ENCODE assay signal across 1 cellular context in genomic region chr19:18731562-18732008, GRCh38.
TF ChIP-seq lines count a peak whose summit lies in the region.

No MANE protein-coding gene starts in this region.

TF ChIP-seq in K562, 482 proteins besides CTCF, POLR2A, EP300 and RAD21:
- TF ChIP-seq NCOR1 (IDR thresholded peaks at IDR 0.05) (peak; percentile 27; the same call in 1 of the 2 replicates), ZBTB1 (CRISPR knock-in tag; IDR thresholded peaks at IDR 0.05; ENCODE audit: borderline replicate concordance, low read depth) (no peak), TSHZ1 (CRISPR knock-in tag; IDR thresholded peaks at IDR 0.05) (no peak), ZNF232 (CRISPR knock-in tag; IDR thresholded peaks at IDR 0.05) (no peak), ZC3H4 (CRISPR knock-in tag; IDR thresholded peaks at IDR 0.05; ENCODE audit: borderline replicate concordance) (no peak), ETV6 (IDR thresholded peaks at IDR 0.05; ENCODE audit: borderline replicate concordance in 1 of 2, low read depth in 2 of 2, low read length in 1 of 2) (no peak), ETV6 (CRISPR knock-in tag; IDR thresholded peaks at IDR 0.05; ENCODE audit: borderline replicate concordance) (no peak), LEF1 (IDR thresholded peaks at IDR 0.05) (no peak), CREB1 (IDR thresholded peaks at IDR 0.05) (0 out of 2 replicates have a peak, but pooled peaks have one; percentile 15), CREB1 (CRISPR knock-in tag; IDR thresholded peaks at IDR 0.05) (no peak), NR1H2 (CRISPR knock-in tag; IDR thresholded peaks at IDR 0.05) (no peak), ZNF12 (CRISPR knock-in tag; IDR thresholded peaks at IDR 0.05) (no peak), E2F6 (IDR thresholded peaks at IDR 0.05; ENCODE audit: borderline replicate concordance in 1 of 2, extremely low read depth in 1 of 2, insufficient read depth in 1 of 2, insufficient read length in 1 of 2, low read depth in 1 of 2, low read length in 1 of 2, poor library complexity in 1 of 2, severe bottlenecking in 1 of 2) (peak in 1 of 2 experiments; percentile 70), KAT7 (CRISPR knock-in tag; IDR thresholded peaks at IDR 0.05; ENCODE audit: borderline replicate concordance) (no peak), ETS1 (conservative IDR thresholded peaks at IDR 0.05; ENCODE audit: control insufficient read depth, low read depth, low read length) (0 out of 2 replicates have a peak, but pooled peaks have one; percentile 16), TCF3 (CRISPR knock-in tag; IDR thresholded peaks at IDR 0.05) (peak; percentile 28; the same call in 1 of the 2 replicates), TAL1 (IDR thresholded peaks at IDR 0.05) (peak; percentile 17; the same call in 1 of the 2 replicates), FOXA3 (CRISPR knock-in tag; conservative IDR thresholded peaks at IDR 0.05 in 1 of 2, IDR thresholded peaks at IDR 0.05 in 1 of 2) (no peak), HCFC1 (IDR thresholded peaks at IDR 0.05; ENCODE audit: low read depth, low read length) (no peak), ATF7 (IDR thresholded peaks at IDR 0.05) (no peak), MEIS2 (IDR thresholded peaks at IDR 0.05; ENCODE audit: partially characterized antibody) (no peak), RNF2 (IDR thresholded peaks at IDR 0.05) (0 out of 2 replicates have a peak, but pooled peaks have one; percentile 26), EGR1 (conservative IDR thresholded peaks at IDR 0.05) (peak; percentile 82), MYC (IDR thresholded peaks at IDR 0.05; ENCODE audit: low read depth, low read length) (no peak), MYC (CRISPR knock-in tag; IDR thresholded peaks at IDR 0.05; ENCODE audit: borderline replicate concordance, low read depth) (no peak), MAX (CRISPR knock-in tag; IDR thresholded peaks at IDR 0.05) (no peak; the same call in 1 of the 2 replicates), L3MBTL2 (IDR thresholded peaks at IDR 0.05) (peak; percentile 39; the same call in 1 of the 2 replicates), JUND (IDR thresholded peaks at IDR 0.05; ENCODE audit: borderline replicate concordance, low read depth, low read length) (no peak), JUND (tag; IDR thresholded peaks at IDR 0.05; ENCODE audit: borderline replicate concordance, low read depth, low read length) (no peak), NFIC (IDR thresholded peaks at IDR 0.05) (0 out of 2 replicates have a peak, but pooled peaks have one; percentile 12), CXXC5 (CRISPR knock-in tag; IDR thresholded peaks at IDR 0.05) (0 out of 2 replicates have a peak, but pooled peaks have one; percentile 13), CBX1 (IDR thresholded peaks at IDR 0.05; ENCODE audit: low read depth) (no peak), CREM (IDR thresholded peaks at IDR 0.05; ENCODE audit: low read depth) (peak; percentile 71), CTBP1 (IDR thresholded peaks at IDR 0.05; ENCODE audit: borderline replicate concordance) (no peak), POLR2AphosphoS5 (IDR thresholded peaks at IDR 0.05; ENCODE audit: control insufficient read depth, insufficient read depth, low read depth, low read length) (no peak), FOXK2 (conservative IDR thresholded peaks at IDR 0.05 in 1 of 2, IDR thresholded peaks at IDR 0.05 in 1 of 2; ENCODE audit: low read depth in 2 of 2) (no peak), DPF2 (IDR thresholded peaks at IDR 0.05) (peak; percentile 56; the same call in 1 of the 2 replicates), CBFA2T3 (IDR thresholded peaks at IDR 0.05) (peak; percentile 57), ARNT (IDR thresholded peaks at IDR 0.05) (no peak), ZBTB7A (IDR thresholded peaks at IDR 0.05; ENCODE audit: borderline replicate concordance, control insufficient read depth, low read depth, low read length) (peak; percentile 83; the same call in 1 of the 2 replicates), CBFA2T2 (conservative IDR thresholded peaks at IDR 0.05) (peak; percentile 12; the same call in 1 of the 2 replicates)
- TF ChIP-seq, protein P1, sequence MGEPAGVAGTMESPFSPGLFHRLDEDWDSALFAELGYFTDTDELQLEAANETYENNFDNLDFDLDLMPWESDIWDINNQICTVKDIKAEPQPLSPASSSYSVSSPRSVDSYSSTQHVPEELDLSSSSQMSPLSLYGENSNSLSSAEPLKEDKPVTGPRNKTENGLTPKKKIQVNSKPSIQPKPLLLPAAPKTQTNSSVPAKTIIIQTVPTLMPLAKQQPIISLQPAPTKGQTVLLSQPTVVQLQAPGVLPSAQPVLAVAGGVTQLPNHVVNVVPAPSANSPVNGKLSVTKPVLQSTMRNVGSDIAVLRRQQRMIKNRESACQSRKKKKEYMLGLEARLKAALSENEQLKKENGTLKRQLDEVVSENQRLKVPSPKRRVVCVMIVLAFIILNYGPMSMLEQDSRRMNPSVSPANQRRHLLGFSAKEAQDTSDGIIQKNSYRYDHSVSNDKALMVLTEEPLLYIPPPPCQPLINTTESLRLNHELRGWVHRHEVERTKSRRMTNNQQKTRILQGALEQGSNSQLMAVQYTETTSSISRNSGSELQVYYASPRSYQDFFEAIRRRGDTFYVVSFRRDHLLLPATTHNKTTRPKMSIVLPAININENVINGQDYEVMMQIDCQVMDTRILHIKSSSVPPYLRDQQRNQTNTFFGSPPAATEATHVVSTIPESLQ (CRISPR knock-in tag; IDR thresholded peaks at IDR 0.05), result no peak
- TF ChIP-seq, protein P2, sequence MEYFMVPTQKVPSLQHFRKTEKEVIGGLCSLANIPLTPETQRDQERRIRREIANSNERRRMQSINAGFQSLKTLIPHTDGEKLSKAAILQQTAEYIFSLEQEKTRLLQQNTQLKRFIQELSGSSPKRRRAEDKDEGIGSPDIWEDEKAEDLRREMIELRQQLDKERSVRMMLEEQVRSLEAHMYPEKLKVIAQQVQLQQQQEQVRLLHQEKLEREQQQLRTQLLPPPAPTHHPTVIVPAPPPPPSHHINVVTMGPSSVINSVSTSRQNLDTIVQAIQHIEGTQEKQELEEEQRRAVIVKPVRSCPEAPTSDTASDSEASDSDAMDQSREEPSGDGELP (CRISPR knock-in tag; IDR thresholded peaks at IDR 0.05; ENCODE audit: borderline replicate concordance), result peak; percentile 61; the same call in 1 of the 2 replicates
- TF ChIP-seq, protein P3, sequence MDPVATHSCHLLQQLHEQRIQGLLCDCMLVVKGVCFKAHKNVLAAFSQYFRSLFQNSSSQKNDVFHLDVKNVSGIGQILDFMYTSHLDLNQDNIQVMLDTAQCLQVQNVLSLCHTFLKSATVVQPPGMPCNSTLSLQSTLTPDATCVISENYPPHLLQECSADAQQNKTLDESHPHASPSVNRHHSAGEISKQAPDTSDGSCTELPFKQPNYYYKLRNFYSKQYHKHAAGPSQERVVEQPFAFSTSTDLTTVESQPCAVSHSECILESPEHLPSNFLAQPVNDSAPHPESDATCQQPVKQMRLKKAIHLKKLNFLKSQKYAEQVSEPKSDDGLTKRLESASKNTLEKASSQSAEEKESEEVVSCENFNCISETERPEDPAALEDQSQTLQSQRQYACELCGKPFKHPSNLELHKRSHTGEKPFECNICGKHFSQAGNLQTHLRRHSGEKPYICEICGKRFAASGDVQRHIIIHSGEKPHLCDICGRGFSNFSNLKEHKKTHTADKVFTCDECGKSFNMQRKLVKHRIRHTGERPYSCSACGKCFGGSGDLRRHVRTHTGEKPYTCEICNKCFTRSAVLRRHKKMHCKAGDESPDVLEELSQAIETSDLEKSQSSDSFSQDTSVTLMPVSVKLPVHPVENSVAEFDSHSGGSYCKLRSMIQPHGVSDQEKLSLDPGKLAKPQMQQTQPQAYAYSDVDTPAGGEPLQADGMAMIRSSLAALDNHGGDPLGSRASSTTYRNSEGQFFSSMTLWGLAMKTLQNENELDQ (CRISPR knock-in tag; IDR thresholded peaks at IDR 0.05; ENCODE audit: borderline replicate concordance), result no peak
- TF ChIP-seq, protein P4, sequence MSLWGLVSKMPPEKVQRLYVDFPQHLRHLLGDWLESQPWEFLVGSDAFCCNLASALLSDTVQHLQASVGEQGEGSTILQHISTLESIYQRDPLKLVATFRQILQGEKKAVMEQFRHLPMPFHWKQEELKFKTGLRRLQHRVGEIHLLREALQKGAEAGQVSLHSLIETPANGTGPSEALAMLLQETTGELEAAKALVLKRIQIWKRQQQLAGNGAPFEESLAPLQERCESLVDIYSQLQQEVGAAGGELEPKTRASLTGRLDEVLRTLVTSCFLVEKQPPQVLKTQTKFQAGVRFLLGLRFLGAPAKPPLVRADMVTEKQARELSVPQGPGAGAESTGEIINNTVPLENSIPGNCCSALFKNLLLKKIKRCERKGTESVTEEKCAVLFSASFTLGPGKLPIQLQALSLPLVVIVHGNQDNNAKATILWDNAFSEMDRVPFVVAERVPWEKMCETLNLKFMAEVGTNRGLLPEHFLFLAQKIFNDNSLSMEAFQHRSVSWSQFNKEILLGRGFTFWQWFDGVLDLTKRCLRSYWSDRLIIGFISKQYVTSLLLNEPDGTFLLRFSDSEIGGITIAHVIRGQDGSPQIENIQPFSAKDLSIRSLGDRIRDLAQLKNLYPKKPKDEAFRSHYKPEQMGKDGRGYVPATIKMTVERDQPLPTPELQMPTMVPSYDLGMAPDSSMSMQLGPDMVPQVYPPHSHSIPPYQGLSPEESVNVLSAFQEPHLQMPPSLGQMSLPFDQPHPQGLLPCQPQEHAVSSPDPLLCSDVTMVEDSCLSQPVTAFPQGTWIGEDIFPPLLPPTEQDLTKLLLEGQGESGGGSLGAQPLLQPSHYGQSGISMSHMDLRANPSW (CRISPR knock-in tag; IDR thresholded peaks at IDR 0.05), result no peak
- TF ChIP-seq, protein P5, sequence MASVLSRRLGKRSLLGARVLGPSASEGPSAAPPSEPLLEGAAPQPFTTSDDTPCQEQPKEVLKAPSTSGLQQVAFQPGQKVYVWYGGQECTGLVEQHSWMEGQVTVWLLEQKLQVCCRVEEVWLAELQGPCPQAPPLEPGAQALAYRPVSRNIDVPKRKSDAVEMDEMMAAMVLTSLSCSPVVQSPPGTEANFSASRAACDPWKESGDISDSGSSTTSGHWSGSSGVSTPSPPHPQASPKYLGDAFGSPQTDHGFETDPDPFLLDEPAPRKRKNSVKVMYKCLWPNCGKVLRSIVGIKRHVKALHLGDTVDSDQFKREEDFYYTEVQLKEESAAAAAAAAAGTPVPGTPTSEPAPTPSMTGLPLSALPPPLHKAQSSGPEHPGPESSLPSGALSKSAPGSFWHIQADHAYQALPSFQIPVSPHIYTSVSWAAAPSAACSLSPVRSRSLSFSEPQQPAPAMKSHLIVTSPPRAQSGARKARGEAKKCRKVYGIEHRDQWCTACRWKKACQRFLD (CRISPR knock-in tag; IDR thresholded peaks at IDR 0.05), result no peak
- TF ChIP-seq, protein P6, sequence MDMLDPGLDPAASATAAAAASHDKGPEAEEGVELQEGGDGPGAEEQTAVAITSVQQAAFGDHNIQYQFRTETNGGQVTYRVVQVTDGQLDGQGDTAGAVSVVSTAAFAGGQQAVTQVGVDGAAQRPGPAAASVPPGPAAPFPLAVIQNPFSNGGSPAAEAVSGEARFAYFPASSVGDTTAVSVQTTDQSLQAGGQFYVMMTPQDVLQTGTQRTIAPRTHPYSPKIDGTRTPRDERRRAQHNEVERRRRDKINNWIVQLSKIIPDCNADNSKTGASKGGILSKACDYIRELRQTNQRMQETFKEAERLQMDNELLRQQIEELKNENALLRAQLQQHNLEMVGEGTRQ (CRISPR knock-in tag; IDR thresholded peaks at IDR 0.05), result no peak
